9 cellular contexts compared by ENCODE assay signal in genomic region chr17:52157603-52158449, GRCh38. TPM values are rescaled to one million over a fixed set of nuclear protein-coding genes. Genes with fewer than 3 reads are reported as not detected.
A peak's percentile ranks its signal among the peaks of the same experiment; 100 is the strongest.
DNase-seq lines count a peak whose midpoint lies in the region; ATAC-seq and TF ChIP-seq lines count a peak whose summit lies in the region.
"Had no signal": no experiment of that assay in that cellular context is flagged by ENCODE, and none has a peak within 500 bp of the region (broad histone marks: within the 10 kb centered on the region; RNA-seq: fewer than 3 reads in every experiment).

No MANE protein-coding gene starts in this region.

- no peak overlapping the region for H2BK120ac ChIP-seq in neuronal stem cell (ENCODE audit: low read depth, low read length)

- no peak overlapping the region for H4K91ac ChIP-seq in neuronal stem cell (ENCODE audit: low read depth, low read length, poor library complexity)

- H4K8ac ChIP-seq in neuronal stem cell (ENCODE audit: low read depth, low read length), result no peak overlapping the region

- peak overlapping the region; percentile 62 for H3K18ac ChIP-seq in neuronal stem cell (ENCODE audit: low read length)

- H2BK5ac ChIP-seq in neuronal stem cell (ENCODE audit: low read length), result no peak overlapping the region

- H3K27me3 ChIP-seq in neuronal stem cell (ENCODE audit: control insufficient read depth in 3 of 3, insufficient read depth in 3 of 3, low read depth in 1 of 3, low read length in 3 of 3), result peaks cover 21 to 71% (median 46%) of the 10 kb centered on the region in 3 experiments
- H3K27me3 ChIP-seq in heart right ventricle, result peaks cover 17 to 91% (median 65%) of the 10 kb centered on the region in 7 donors

- H3K36me3 ChIP-seq in neuronal stem cell (replicated peaks in 1 of 2; ENCODE audit: control insufficient read depth in 2 of 2, insufficient read depth in 2 of 2, low read length in 2 of 2) (no peaks in the 10 kb centered on the region), heart right ventricle (no peaks in the 10 kb centered on the region)

- peak overlapping the region; percentile 43 for H2AK5ac ChIP-seq in neuronal stem cell (ENCODE audit: low read depth, low read length)

- H3K79me1 ChIP-seq in neuronal stem cell (ENCODE audit: low read depth, low read length), result no peaks in the 10 kb centered on the region

- peak overlapping the region; percentile 39 for H3K4me3 ChIP-seq in epithelial cell of proximal tubule (ENCODE audit: low read depth, low read length)
- peak overlapping the region in 1 of 2 donors; percentile 75 for H3K4me3 ChIP-seq in neuronal stem cell (ENCODE audit: low read length in 2 of 2)
- H3K4me3 ChIP-seq in heart right ventricle, result no peak overlapping the region

- H3K23ac ChIP-seq in neuronal stem cell (ENCODE audit: low read depth, low read length, poor library complexity), result peak overlapping the region; percentile 52

- no CpG with 5 or more reads among the region's 68 CpGs for WGBS in neuronal stem cell (ENCODE audit: extremely low coverage in 2 of 2, insufficient read length in 2 of 2, insufficient replicate concordance in 1 of 2), 2 donors
- WGBS in heart right ventricle, 2 donors, result 2 to 4% methylated on average over 67 to 68 of the region's 68 CpGs

- peak; percentile 22 for DNase-seq in DMS153 (lab: John Stamatoyannopoulos, UW)
- DNase-seq in DMS153 treated with DMSO at 0.1 percent for 48 hours (lab: John Stamatoyannopoulos, UW; ENCODE audit: unreplicated experiment), result no peak
- peak; percentile 65 for DNase-seq in NCI-H510A treated with DMSO at 0.1 percent for 48 hours (lab: John Stamatoyannopoulos, UW)
- no peak for DNase-seq in epithelial cell of proximal tubule (ENCODE audit: low read depth)
- DNase-seq in neuronal stem cell (ENCODE audit: low spot score), result peak; percentile 18
- DNase-seq in heart right ventricle, result no peak
- no peak for DNase-seq in HCEC 1CT
- no peak for DNase-seq in UCSD-AML1 (lab: John Stamatoyannopoulos, UW; ENCODE audit: unreplicated experiment)
- DNase-seq: stimulated activated naive CD4-positive, alpha-beta T cell had no signal

- H3K4me2 ChIP-seq in neuronal stem cell (ENCODE audit: insufficient read depth, low read length, poor library complexity, severe bottlenecking), result peak overlapping the region; percentile 99

- peak overlapping the region; percentile 61 for H2AFZ ChIP-seq in neuronal stem cell (ENCODE audit: low read length)

- TF ChIP-seq CTCF in epithelial cell of proximal tubule (conservative IDR thresholded peaks at IDR 0.05; ENCODE audit: low read depth, low read length) (no peak), heart right ventricle (IDR thresholded peaks at IDR 0.05) (no peak)

- no peak for ATAC-seq in heart right ventricle

- intact Hi-C loops in heart right ventricle (cut with DNase I), result loop anchor here in 1 of 10 donors (5.0 kb wide), 1 partner anchor 49 kb away; no protein-coding TSS in a partner anchor

- peaks cover 0 to 5% of the 10 kb centered on the region in 2 donors for H3K4me1 ChIP-seq in neuronal stem cell (ENCODE audit: control insufficient read depth in 2 of 2, insufficient read depth in 1 of 2, low read depth in 1 of 2, low read length in 2 of 2)
- H3K4me1 ChIP-seq in heart right ventricle, result peaks cover 0 to 7% (median 0%) of the 10 kb centered on the region in 9 donors

- H3K9ac ChIP-seq in neuronal stem cell (ENCODE audit: low read depth, low read length, poor library complexity), result peak overlapping the region; percentile 56

- H2BK15ac ChIP-seq in neuronal stem cell (ENCODE audit: low read length), result peak overlapping the region; percentile 16

- H3K9me3 ChIP-seq in neuronal stem cell (replicated peaks in 1 of 2; ENCODE audit: control insufficient read depth in 2 of 2, insufficient read depth in 1 of 2, low read depth in 1 of 2, low read length in 2 of 2) (no peaks in the 10 kb centered on the region), heart right ventricle (peaks cover 0 to 8% (median 0%) of the 10 kb centered on the region in 11 donors)

- H3K4ac ChIP-seq in neuronal stem cell (ENCODE audit: low read length), result no peak overlapping the region

- no peak overlapping the region for H2BK12ac ChIP-seq in neuronal stem cell (ENCODE audit: low read length)

- no peak overlapping the region for H3K27ac ChIP-seq in neuronal stem cell (replicated peaks; ENCODE audit: low read length)
- no peak overlapping the region for H3K27ac ChIP-seq in heart right ventricle

- H3K14ac ChIP-seq in neuronal stem cell (ENCODE audit: low read length), result peak overlapping the region; percentile 1

RNA-seq across cellular contexts. Expression of gene CA10, which starts 0.7 kb away (rescaled TPM):
- under 0.01 and 0.58 TPM in 2 replicates for total RNA-seq in epithelial cell of proximal tubule
- not detected for polyA plus RNA-seq in neuronal stem cell (2013, experiment 1 of 2)
- 0.04 TPM for polyA plus RNA-seq in neuronal stem cell (2013, experiment 2 of 2)
- total RNA-seq in heart right ventricle, result not detected
- polyA plus RNA-seq in heart right ventricle, result not detected

Comparison
In these comparisons a context has a peak if more than half of its experiments do, and no peak if none do; other contexts are left out.
1. DNase-seq: peak in DMS153 (single experiment), NCI-H510A treated with DMSO at 0.1 percent for 48 hours (single experiment) and neuronal stem cell (single experiment); none in DMS153 treated with DMSO at 0.1 percent for 48 hours (single experiment), epithelial cell of proximal tubule (single experiment), heart right ventricle (0 of 2), HCEC 1CT (single experiment) and UCSD-AML1 (single experiment).